In the genomic region with DNA sequence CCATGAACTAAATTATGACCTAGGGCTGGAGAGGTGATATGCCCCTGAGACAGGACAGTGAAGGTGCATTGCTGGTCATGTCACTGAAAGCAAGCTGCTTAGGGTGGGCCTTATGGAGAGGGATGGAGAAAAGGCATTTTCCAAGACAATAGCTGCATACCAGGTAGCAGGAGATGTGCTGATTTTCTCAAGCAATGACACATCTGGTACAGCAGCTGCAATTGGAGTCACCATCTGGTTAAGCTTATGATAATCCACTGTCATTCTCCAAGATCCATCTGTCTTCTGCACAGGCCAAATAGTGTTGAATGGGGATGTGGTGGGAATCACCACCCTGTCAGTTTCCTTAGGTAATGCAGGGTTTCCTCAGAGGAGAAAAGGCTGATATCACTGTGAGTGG, we compare ENCODE assay signal across 30 cellular contexts. TPM values are rescaled to one million over a fixed set of nuclear protein-coding genes. Genes with fewer than 3 reads are reported as not detected.
A peak's percentile ranks its signal among the peaks of the same experiment; 100 is the strongest.
DNase-seq lines count a peak whose midpoint lies in the region; ATAC-seq and TF ChIP-seq lines count a peak whose summit lies in the region.
"Had no signal": no experiment of that assay in that cellular context is flagged by ENCODE, and none has a peak within 500 bp of the region (broad histone marks: within the 10 kb centered on the region; RNA-seq: fewer than 3 reads in every experiment).

No MANE protein-coding gene starts in this region.

- peaks cover 4% of the 10 kb centered on the region in 2 donors for H3K9me3 Mint-ChIP-seq in natural killer cell

- no peaks in the 10 kb centered on the region for H3K27me3 Mint-ChIP-seq in T-helper 17 cell
- no peaks in the 10 kb centered on the region for H3K27me3 Mint-ChIP-seq in natural killer cell (ENCODE audit: low read depth in 2 of 2)

- H3K36me3 ChIP-seq in A673 (ENCODE audit: insufficient read depth, low read length, poor library complexity, severe bottlenecking): peaks cover 10% of the 10 kb centered on the region
- H3K36me3 ChIP-seq: breast epithelium had no signal

- no peak overlapping the region for H3K4me3 ChIP-seq in A673 (ENCODE audit: low read depth, low read length, poor library complexity, severe bottlenecking)
- H3K4me3 ChIP-seq: BLaER1 treated with 17β-estradiol and CSF1 and Interleukin-3, amounts not matched to agents 10 nM and 100 nM; breast epithelium; MG63; neural progenitor cell; suprapubic skin; upper lobe of right lung had no signal

- intact Hi-C loops in natural killer cell (cut with micrococcal nuclease) (no loop called here), A673 (cut with micrococcal nuclease; ENCODE audit: unreplicated experiment) (no loop called here)

- ATAC-seq in T-helper 17 cell (no peak), natural killer cell (no peak), GM18519 (IDR thresholded peaks at IDR 0.05; ENCODE audit: low FRiP score, unreplicated experiment) (no peak)
- ATAC-seq: left colon, upper lobe of right lung had no signal

- H3K36me3 Mint-ChIP-seq in T-helper 17 cell (ENCODE audit: low read depth): no peaks in the 10 kb centered on the region
- peaks cover 14% of the 10 kb centered on the region for H3K36me3 Mint-ChIP-seq in natural killer cell

- TF ChIP-seq CTCF in natural killer cell (IDR thresholded peaks at IDR 0.05) (no peak), A673 (conservative IDR thresholded peaks at IDR 0.05; ENCODE audit: low read depth, low read length) (no peak)

- no peaks in the 10 kb centered on the region for H3K27me3 ChIP-seq in A673 (replicated peaks; ENCODE audit: insufficient read depth, low read depth, low read length, poor library complexity)
- H3K27me3 ChIP-seq: BLaER1 treated with 17β-estradiol and CSF1 and Interleukin-3, amounts not matched to agents 10 nM and 100 nM; breast epithelium; MG63; neural progenitor cell; suprapubic skin; upper lobe of right lung had no signal

- no peak overlapping the region for H3K27ac ChIP-seq in A673 (ENCODE audit: low read depth, low read length, poor library complexity, severe bottlenecking)
- H3K27ac ChIP-seq: BLaER1 treated with 17β-estradiol and CSF1 and Interleukin-3, amounts not matched to agents 10 nM and 100 nM; breast epithelium; neural progenitor cell; suprapubic skin; upper lobe of right lung had no signal

- peak; percentile 55 for DNase-seq in D341Med (ENCODE audit: low spot score)
- DNase-seq in NCI-H1694 (lab: John Stamatoyannopoulos, UW): peak; percentile 16
- no peak for DNase-seq in T-helper 17 cell
- DNase-seq in natural killer cell: no peak
- DNase-seq in A673 (ENCODE audit: low spot score): no peak
- no peak for DNase-seq in NCI-H446 treated with DMSO at 0.1 percent for 48 hours (lab: John Stamatoyannopoulos, UW)
- DNase-seq: activated CD4-positive, alpha-beta T cell treated with anti-CD3 and anti-CD28 coated beads, Interleukin-2, amount 50 U/mL, for 4 hours; activated CD4-positive, CD25-positive, alpha-beta regulatory T cell; activated CD8-positive, alpha-beta memory T cell treated with anti-CD3 and anti-CD28 coated beads, Interleukin-2, amount 50 U/mL, for 48 hours; activated naive CD4-positive, alpha-beta T cell treated with anti-CD3 and anti-CD28 coated beads, Interleukin-2, amount 50 U/mL, for 16 hours; anterior cingulate cortex; hypothalamus; immature natural killer cell; KG1; left colon; mammary epithelial cell; MG63; NCI-H1105; NCI-H2029; NCI-H2227 treated with DMSO at 0.1 percent for 48 hours; NCI-H774; small intestine; stimulated activated naive CD4-positive, alpha-beta T cell treated with Interleukin-2 at 50 U/mL for 16 hours; T-helper 1 cell; upper lobe of right lung had no signal

- peak overlapping the region; percentile 27 for H3K27ac Mint-ChIP-seq in T-helper 17 cell
- peak overlapping the region; percentile 11 to 19 for H3K27ac Mint-ChIP-seq in natural killer cell
- H3K27ac Mint-ChIP-seq: neural progenitor cell had no signal

- peaks cover 3% of the 10 kb centered on the region for H3K4me1 Mint-ChIP-seq in T-helper 17 cell
- H3K4me1 Mint-ChIP-seq in natural killer cell: peaks cover 10 to 13% of the 10 kb centered on the region in 2 donors
- H3K4me1 Mint-ChIP-seq: neural progenitor cell had no signal

- H3K4me1 ChIP-seq in A673 (ENCODE audit: insufficient read depth, low read length, poor library complexity, severe bottlenecking): no peaks in the 10 kb centered on the region
- H3K4me1 ChIP-seq: breast epithelium, neural progenitor cell, suprapubic skin, upper lobe of right lung had no signal

- H3K9me3 ChIP-seq in T-helper 17 cell (ENCODE audit: control insufficient read depth, low read length, poor library complexity, severe bottlenecking) (no peaks in the 10 kb centered on the region), A673 (ENCODE audit: low read depth, low read length, poor library complexity, severe bottlenecking) (peaks cover 16% of the 10 kb centered on the region)
- H3K9me3 ChIP-seq: upper lobe of right lung had no signal

- CTCF ChIA-PET in A673 (lab: Charles Lee): no interaction called here

- no TSS peak for BruUV-seq in A673 (replicated peaks; lab: Mats Ljungman, UMichigan)

- H3K4me3 Mint-ChIP-seq in T-helper 17 cell (no peak overlapping the region), natural killer cell (no peak overlapping the region)
- H3K4me3 Mint-ChIP-seq: immature natural killer cell, neural progenitor cell had no signal

- POLR2A ChIA-PET in A673 (lab: Charles Lee; ENCODE audit: low non-redundant PET): no interaction called here

RNA-seq across cellular contexts. Expression of gene ADSS2, which starts 54.6 kb away (rescaled TPM):
- 10 to 100 TPM; 44.6 to 48.1 TPM for total RNA-seq in T-helper 17 cell
- 10 to 100 TPM; 49.2 to 67.9 (median 54.8) TPM for total RNA-seq in natural killer cell
- total RNA-seq in A673 (2021): 44.2 and 46.7 TPM in 2 replicates

Comparison
In these comparisons a context has a peak if more than half of its experiments do, and no peak if none do; other contexts are left out.
1. DNase-seq: peak in D341Med (single experiment) and NCI-H1694 (single experiment); none in T-helper 17 cell (0 of 3), natural killer cell (single experiment), A673 (single experiment) and NCI-H446 treated with DMSO at 0.1 percent for 48 hours (single experiment).